Comparison of ENCODE assay signal across 11 cellular contexts in the genomic region with DNA sequence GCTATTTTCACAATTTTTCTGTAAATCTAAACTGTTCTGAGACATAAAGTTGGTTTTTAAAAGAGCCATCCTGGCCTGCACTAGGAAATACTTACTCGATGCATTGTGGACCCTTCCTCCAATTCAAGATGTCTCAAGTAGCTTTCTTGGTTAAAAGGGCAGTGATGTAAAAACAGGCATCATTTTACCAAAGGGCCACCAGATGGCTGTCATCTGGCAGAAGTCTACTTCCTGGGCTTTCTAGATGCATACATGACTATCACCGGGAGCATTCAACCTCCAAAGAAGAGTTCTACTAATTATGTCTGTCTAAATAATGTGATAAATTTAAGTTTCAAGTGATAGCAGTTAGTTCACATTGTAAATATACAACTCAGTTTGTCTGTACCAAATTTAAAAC.
DNase-seq lines count a peak whose midpoint lies in the region; ATAC-seq and TF ChIP-seq lines count a peak whose summit lies in the region.
"Had no signal": no experiment of that assay in that cellular context is flagged by ENCODE, and none has a peak within 500 bp of the region (broad histone marks: within the 10 kb centered on the region; RNA-seq: fewer than 3 reads in every experiment).

No MANE protein-coding gene starts in this region.

- no peak overlapping the region for H3K27ac ChIP-seq in esophagus muscularis mucosa (replicated peaks in 1 of 4)

- no peak overlapping the region for H3K27ac Mint-ChIP-seq in activated T-cell treated with anti-CD3 and anti-CD28 coated beads, Interleukin-2, amount 50 U/mL, for 24 hours
- H3K27ac Mint-ChIP-seq: progenitor cell of endocrine pancreas had no signal

- H3K4me3 Mint-ChIP-seq in activated T-cell treated with anti-CD3 and anti-CD28 coated beads, Interleukin-2, amount 50 U/mL, for 24 hours, result no peak overlapping the region

- H3K4me3 ChIP-seq in BJ (ENCODE audit: low read depth, low read length) (no peak overlapping the region), adipocyte (ENCODE audit: low read length) (peak overlapping the region; percentile 35), kidney epithelial cell (ENCODE audit: low read depth, low read length) (no peak overlapping the region), esophagus muscularis mucosa (no peak overlapping the region)

- peak; percentile 14; the same call in 1 of the 2 replicates for TF ChIP-seq RAD21 in Ishikawa (IDR thresholded peaks at IDR 0.05; ENCODE audit: low read depth)

- no peaks in the 10 kb centered on the region for H3K4me1 Mint-ChIP-seq in activated T-cell treated with anti-CD3 and anti-CD28 coated beads, Interleukin-2, amount 50 U/mL, for 24 hours (ENCODE audit: low read depth)

- H3K27me3 Mint-ChIP-seq in activated T-cell treated with anti-CD3 and anti-CD28 coated beads, Interleukin-2, amount 50 U/mL, for 24 hours, result peaks cover 15% of the 10 kb centered on the region

- no peak for TF ChIP-seq POLR2A in esophagus muscularis mucosa (IDR thresholded peaks at IDR 0.05; ENCODE audit: low read depth)

- ATAC-seq in HG02970 (IDR thresholded peaks at IDR 0.05; ENCODE audit: low FRiP score, unreplicated experiment), result no peak
- ATAC-seq: left lobe of liver had no signal

- no peaks in the 10 kb centered on the region for H3K9me3 Mint-ChIP-seq in activated T-cell treated with anti-CD3 and anti-CD28 coated beads, Interleukin-2, amount 50 U/mL, for 24 hours

- H3K4me1 ChIP-seq in adipocyte (ENCODE audit: control insufficient read depth, insufficient read depth, low read length) (peaks cover 19% of the 10 kb centered on the region), esophagus muscularis mucosa (peaks cover 0 to 15% (median 9%) of the 10 kb centered on the region in 4 donors)

- no peaks in the 10 kb centered on the region for H3K9me3 ChIP-seq in adipocyte (ENCODE audit: control insufficient read depth, low read length)
- H3K9me3 ChIP-seq in esophagus muscularis mucosa, result no peaks in the 10 kb centered on the region

- WGBS in esophagus muscularis mucosa, result 88% methylated on average over 2 of the region's 2 CpGs

- CTCF ChIA-PET in BJ (lab: Yijun Ruan, JAX), result interaction anchor here (0.7 to 1.5 kb wide), 5 partner anchors 66 to 271 kb away, joined by 3 to 5 read pairs (median 4); no protein-coding TSS in a partner anchor

- POLR2A ChIA-PET in BJ (lab: Charles Lee), result interaction anchor here (0.7 kb wide), 1 partner anchor 22 kb away, joined by 9 read pairs; no protein-coding TSS in a partner anchor

- H3K36me3 Mint-ChIP-seq in activated T-cell treated with anti-CD3 and anti-CD28 coated beads, Interleukin-2, amount 50 U/mL, for 24 hours (ENCODE audit: low read depth), result no peaks in the 10 kb centered on the region

- TF ChIP-seq CTCF in BJ (IDR thresholded peaks at IDR 0.05; ENCODE audit: insufficient read depth, low read depth, low read length), result peak; percentile 30; the same call in 1 of the 2 replicates
- peak; percentile 6 for TF ChIP-seq CTCF in kidney epithelial cell (IDR thresholded peaks at IDR 0.05; ENCODE audit: insufficient read depth, low read length, poor library complexity, severe bottlenecking)
- no peak for TF ChIP-seq CTCF in esophagus muscularis mucosa (IDR thresholded peaks at IDR 0.05)

- TF ChIP-seq EP300 in Ishikawa (IDR thresholded peaks at IDR 0.05; ENCODE audit: borderline replicate concordance) (no peak), esophagus muscularis mucosa (IDR thresholded peaks at IDR 0.05) (no peak)

- H3K36me3 ChIP-seq in BJ (ENCODE audit: control insufficient read depth, insufficient read depth, low read length) (no peaks in the 10 kb centered on the region), adipocyte (ENCODE audit: control insufficient read depth, insufficient read depth, low read length, severe bottlenecking) (no peaks in the 10 kb centered on the region), kidney epithelial cell (ENCODE audit: control insufficient read depth, insufficient read depth, low read length) (no peaks in the 10 kb centered on the region), esophagus muscularis mucosa (no peaks in the 10 kb centered on the region)

- H3K27me3 ChIP-seq in BJ (ENCODE audit: control insufficient read depth, insufficient read depth, low read length), result no peaks in the 10 kb centered on the region
- H3K27me3 ChIP-seq in adipocyte (replicated peaks; ENCODE audit: control insufficient read depth, insufficient read depth, low read length), result no peaks in the 10 kb centered on the region
- H3K27me3 ChIP-seq in kidney epithelial cell (ENCODE audit: control insufficient read depth, insufficient read depth, low read length), result no peaks in the 10 kb centered on the region
- H3K27me3 ChIP-seq in esophagus muscularis mucosa, result no peaks in the 10 kb centered on the region

- H3K9ac ChIP-seq in adipocyte (ENCODE audit: low read length), result peak overlapping the region; percentile 60

- intact Hi-C loops in esophagus muscularis mucosa (cut with DNase I), result loop anchor here (10.0 kb wide), 1 partner anchor 60 kb away; no protein-coding TSS in a partner anchor

- DNase-seq in BJ (ENCODE audit: low read depth) (no peak), adipocyte (ENCODE audit: low read depth) (peak; percentile 48), kidney epithelial cell (ENCODE audit: low read depth) (no peak), esophagus muscularis mucosa (ENCODE audit: extremely low spot score) (no peak)
- no peak for DNase-seq in activated CD4-positive, alpha-beta T cell treated with anti-CD3 and anti-CD28 coated beads, Interleukin-2, amount 50 U/mL, for 4 hours
- DNase-seq in activated T-cell treated with anti-CD3 and anti-CD28 coated beads, Interleukin-2, amount 50 U/mL, for 24 hours, result no peak
- DNase-seq: NCI-H510A had no signal

TF ChIP-seq in Ishikawa, 13 proteins besides CTCF, POLR2A, EP300 and RAD21:
- TF ChIP-seq EGR1 (IDR thresholded peaks at IDR 0.05) (no peak), ZBTB7A (IDR thresholded peaks at IDR 0.05; ENCODE audit: low read depth) (no peak), TAF1 (IDR thresholded peaks at IDR 0.05; ENCODE audit: low read depth) (no peak), CEBPB (IDR thresholded peaks at IDR 0.05) (no peak), YY1 (IDR thresholded peaks at IDR 0.05; ENCODE audit: low read depth) (no peak), FOXM1 (IDR thresholded peaks at IDR 0.05; ENCODE audit: borderline replicate concordance, low read depth) (no peak), CREB1 (IDR thresholded peaks at IDR 0.05; ENCODE audit: low read depth) (no peak)

Comparison
In these comparisons a context has a peak if more than half of its experiments do, and no peak if none do; other contexts are left out.
1. CTCF ChIP-seq: peak in BJ (single experiment) and kidney epithelial cell (single experiment); none in esophagus muscularis mucosa (0 of 3).